ENCODE assay signal across 9 cellular contexts in genomic region chr18:58535340-58536186, GRCh38.
DNase-seq lines count a peak whose midpoint lies in the region; ATAC-seq and TF ChIP-seq lines count a peak whose summit lies in the region.
"Had no signal": no experiment of that assay in that cellular context is flagged by ENCODE, and none has a peak within 500 bp of the region (broad histone marks: within the 10 kb centered on the region; RNA-seq: fewer than 3 reads in every experiment).

No MANE protein-coding gene starts in this region.

- H3K79me2 ChIP-seq in OCI-LY3 (ENCODE audit: low read length): no peaks in the 10 kb centered on the region

- H3K4me3 ChIP-seq in OCI-LY3 (ENCODE audit: low read length): peak overlapping the region; percentile 61
- no peak overlapping the region for H3K4me3 ChIP-seq in naive thymus-derived CD4-positive, alpha-beta T cell (ENCODE audit: low read length)
- H3K4me3 ChIP-seq: heart left ventricle had no signal

- no peaks in the 10 kb centered on the region for H3K36me3 ChIP-seq in OCI-LY3 (replicated peaks; ENCODE audit: low read depth, low read length)
- no peaks in the 10 kb centered on the region for H3K36me3 ChIP-seq in naive thymus-derived CD4-positive, alpha-beta T cell (ENCODE audit: control insufficient read depth in 2 of 3, insufficient read depth in 3 of 3, low read length in 3 of 3)

- H3K4me3 Mint-ChIP-seq in activated CD8-positive, alpha-beta memory T cell treated with anti-CD3 and anti-CD28 coated beads, Interleukin-2, amount 10 ng/mL, durations not matched to agents 7 days and 5 days: no peak overlapping the region
- no peak overlapping the region for H3K4me3 Mint-ChIP-seq in naive thymus-derived CD4-positive, alpha-beta T cell

- peak; percentile 47 for DNase-seq in activated CD8-positive, alpha-beta memory T cell treated with anti-CD3 and anti-CD28 coated beads, Interleukin-2, amount 10 ng/mL, durations not matched to agents 7 days and 5 days
- DNase-seq in activated CD8-positive, alpha-beta memory T cell treated with anti-CD3 and anti-CD28 coated beads, Interleukin-2, amount 50 U/mL, for 48 hours: no peak
- no peak for DNase-seq in naive thymus-derived CD4-positive, alpha-beta T cell
- no peak for DNase-seq in cerebellar cortex (ENCODE audit: low spot score)
- DNase-seq in COR-L47 (lab: John Stamatoyannopoulos, UW): no peak
- DNase-seq in foreskin keratinocyte: no peak
- DNase-seq: heart left ventricle had no signal

- H3K27me3 Mint-ChIP-seq in activated CD8-positive, alpha-beta memory T cell treated with anti-CD3 and anti-CD28 coated beads, Interleukin-2, amount 10 ng/mL, durations not matched to agents 7 days and 5 days: peaks cover 32% of the 10 kb centered on the region
- H3K27me3 Mint-ChIP-seq in naive thymus-derived CD4-positive, alpha-beta T cell: peaks cover 0 to 42% (median 0%) of the 10 kb centered on the region in 5 donors

- POLR2A ChIA-PET in naive thymus-derived CD4-positive, alpha-beta T cell (lab: Charles Lee): no interaction called here

- peaks cover 18% of the 10 kb centered on the region for H3K4me1 Mint-ChIP-seq in activated CD8-positive, alpha-beta memory T cell treated with anti-CD3 and anti-CD28 coated beads, Interleukin-2, amount 10 ng/mL, durations not matched to agents 7 days and 5 days
- peaks cover 5 to 37% (median 15%) of the 10 kb centered on the region in 7 donors for H3K4me1 Mint-ChIP-seq in naive thymus-derived CD4-positive, alpha-beta T cell

- peak overlapping the region; percentile 30; the same call in 1 of the 2 replicates for H3K9ac ChIP-seq in OCI-LY3 (ENCODE audit: low read length)

- H3K9me3 Mint-ChIP-seq in activated CD8-positive, alpha-beta memory T cell treated with anti-CD3 and anti-CD28 coated beads, Interleukin-2, amount 10 ng/mL, durations not matched to agents 7 days and 5 days (ENCODE audit: low read depth): no peaks in the 10 kb centered on the region
- H3K9me3 Mint-ChIP-seq in naive thymus-derived CD4-positive, alpha-beta T cell: no peaks in the 10 kb centered on the region

- peak; percentile 67 for ATAC-seq in activated CD8-positive, alpha-beta memory T cell treated with anti-CD3 and anti-CD28 coated beads, Interleukin-2, amount 10 ng/mL, durations not matched to agents 7 days and 5 days
- ATAC-seq in HG02798 (IDR thresholded peaks at IDR 0.05; ENCODE audit: poor library complexity, unreplicated experiment) (peak; percentile 62), foreskin keratinocyte (no peak)
- peak; percentile 76 for ATAC-seq in naive thymus-derived CD4-positive, alpha-beta T cell

- peak overlapping the region; percentile 2; the same call in 1 of the 2 replicates for H2AFZ ChIP-seq in OCI-LY3 (ENCODE audit: low read depth, low read length)

- H3K27ac ChIP-seq in OCI-LY3 (ENCODE audit: low read length): no peak overlapping the region
- H3K27ac ChIP-seq in naive thymus-derived CD4-positive, alpha-beta T cell (ENCODE audit: low read depth, low read length): no peak overlapping the region
- H3K27ac ChIP-seq in foreskin keratinocyte: no peak overlapping the region

- CTCF ChIA-PET in activated CD8-positive, alpha-beta memory T cell treated with anti-CD3 and anti-CD28 coated beads, Interleukin-2, amount 10 ng/mL, durations not matched to agents 7 days and 5 days (lab: Charles Lee): interaction anchor here (0.7 to 1.1 kb wide), 2 partner anchors 228 to 229 kb away, joined by 3 to 6 read pairs; no protein-coding TSS in a partner anchor
- CTCF ChIA-PET in naive thymus-derived CD4-positive, alpha-beta T cell (lab: Charles Lee): interaction anchor here (4.2 kb wide), 1 partner anchor 228 kb away, joined by 28 read pairs; no protein-coding TSS in a partner anchor

- H3K27ac Mint-ChIP-seq in activated CD8-positive, alpha-beta memory T cell treated with anti-CD3 and anti-CD28 coated beads, Interleukin-2, amount 10 ng/mL, durations not matched to agents 7 days and 5 days: no peak overlapping the region
- H3K27ac Mint-ChIP-seq in naive thymus-derived CD4-positive, alpha-beta T cell: no peak overlapping the region

- H4K20me1 ChIP-seq in OCI-LY3 (ENCODE audit: insufficient read depth, low read length): no peaks in the 10 kb centered on the region

- H3K4me1 ChIP-seq in OCI-LY3 (ENCODE audit: low read length) (peaks cover 63% of the 10 kb centered on the region), foreskin keratinocyte (peaks cover 4% of the 10 kb centered on the region)
- no peaks in the 10 kb centered on the region for H3K4me1 ChIP-seq in naive thymus-derived CD4-positive, alpha-beta T cell (ENCODE audit: control insufficient read depth in 2 of 2, insufficient read depth in 2 of 2, low read length in 2 of 2)

- H3K27me3 ChIP-seq in OCI-LY3 (ENCODE audit: low read depth, low read length) (peaks cover 30% of the 10 kb centered on the region), foreskin keratinocyte (peaks cover 3% of the 10 kb centered on the region)
- no peaks in the 10 kb centered on the region for H3K27me3 ChIP-seq in naive thymus-derived CD4-positive, alpha-beta T cell (ENCODE audit: control insufficient read depth in 2 of 2, insufficient read depth in 2 of 2, low read length in 2 of 2)
- H3K27me3 ChIP-seq: heart left ventricle had no signal

- H3K4me2 ChIP-seq in OCI-LY3 (ENCODE audit: low read length): peak overlapping the region; percentile 84

- no peaks in the 10 kb centered on the region for H3K36me3 Mint-ChIP-seq in activated CD8-positive, alpha-beta memory T cell treated with anti-CD3 and anti-CD28 coated beads, Interleukin-2, amount 10 ng/mL, durations not matched to agents 7 days and 5 days
- H3K36me3 Mint-ChIP-seq in naive thymus-derived CD4-positive, alpha-beta T cell: no peaks in the 10 kb centered on the region

- TF ChIP-seq CTCF in OCI-LY3 (IDR thresholded peaks at IDR 0.05; ENCODE audit: low read depth, low read length) (no peak), foreskin keratinocyte (conservative IDR thresholded peaks at IDR 0.05) (no peak)

- no peaks in the 10 kb centered on the region for H3K9me3 ChIP-seq in OCI-LY3 (ENCODE audit: insufficient read depth, low read length)
- H3K9me3 ChIP-seq in naive thymus-derived CD4-positive, alpha-beta T cell (ENCODE audit: control insufficient read depth in 2 of 3, low read length in 3 of 3): no peaks in the 10 kb centered on the region
- H3K9me3 ChIP-seq: heart left ventricle had no signal

- intact Hi-C loops in naive thymus-derived CD4-positive, alpha-beta T cell (cut with micrococcal nuclease): no loop called here
